In genomic region chr14:20803221-20803620, GRCh38 we compare ENCODE assay signal across 1 cellular context.
TF ChIP-seq lines count a peak whose summit lies in the region.

No MANE protein-coding gene starts in this region.

TF ChIP-seq in HepG2, 621 proteins besides CTCF, POLR2A, EP300 and RAD21:
- TF ChIP-seq ZFP41 (CRISPR knock-in tag; IDR thresholded peaks at IDR 0.05; ENCODE audit: borderline replicate concordance) (no peak), IRF1 (CRISPR knock-in tag; IDR thresholded peaks at IDR 0.05; ENCODE audit: low read depth) (no peak)
TF ChIP-seq in HepG2: peak in this region for 0.
